15 cellular contexts compared by ENCODE assay signal in genomic region chr5:150541397-150541675, GRCh38. TPM values are rescaled to one million over a fixed set of nuclear protein-coding genes. Genes with fewer than 3 reads are reported as not detected.
DNase-seq lines count a peak whose midpoint lies in the region; ATAC-seq and TF ChIP-seq lines count a peak whose summit lies in the region.
"Had no signal": no experiment of that assay in that cellular context is flagged by ENCODE, and none has a peak within 500 bp of the region (broad histone marks: within the 10 kb centered on the region; RNA-seq: fewer than 3 reads in every experiment).

No MANE protein-coding gene starts in this region.

- TF ChIP-seq POLR2A in ovary (IDR thresholded peaks at IDR 0.05) = no peak

- 89 to 95% methylated on average over 6 of the region's 6 CpGs for WGBS in heart right ventricle, 2 donors
- WGBS in ovary, 3 donors = 89 to 95% (median 93%) methylated on average over 6 of the region's 6 CpGs
- WGBS in aorta, 2 donors = 91 to 92% methylated on average over 6 of the region's 6 CpGs

- H3K27ac ChIP-seq in heart right ventricle = peak overlapping the region; percentile 34 to 96 (median 80)
- H3K27ac ChIP-seq in right atrium auricular region = peak overlapping the region; percentile 74 to 82
- peak overlapping the region; percentile 57 to 87 for H3K27ac ChIP-seq in ovary
- H3K27ac ChIP-seq in aorta (ENCODE audit: low read depth in 1 of 2, low read length in 2 of 2) = peak overlapping the region; percentile 67 to 95

- H3K27me3 ChIP-seq in heart right ventricle = no peaks in the 10 kb centered on the region
- H3K27me3 ChIP-seq in right atrium auricular region = no peaks in the 10 kb centered on the region
- H3K27me3 ChIP-seq in ovary = no peaks in the 10 kb centered on the region
- H3K27me3 ChIP-seq in aorta (ENCODE audit: control insufficient read depth in 1 of 2, insufficient read depth in 2 of 2, low read length in 1 of 2) = no peaks in the 10 kb centered on the region

- DNase-seq in heart right ventricle (no peak), Right ventricle myocardium inferior (ENCODE audit: missing footprints) (no peak), right atrium auricular region (ENCODE audit: low spot score) (no peak), ovary (no peak), aorta (peak; percentile 24 to 56), H4 (ENCODE audit: low spot score) (no peak), T1000 (lab: John Stamatoyannopoulos, UW) (no peak)
- DNase-seq: activated CD4-positive, alpha-beta T cell treated with anti-CD3 and anti-CD28 coated beads, Interleukin-2, amount 10 ng/mL, durations not matched to agents 7 days and 5 days; activated naive CD8-positive, alpha-beta T cell treated with anti-CD3 and anti-CD28 coated beads, Interleukin-2, amount 10 ng/mL, durations not matched to agents 7 days and 5 days; activated T-cell treated with anti-CD3 and anti-CD28 coated beads, Interleukin-2, amount 50 U/mL, for 1 hour; CD8-positive, alpha-beta T cell; NCI-H1694; NCI-H524; stimulated activated CD4-positive, alpha-beta T cell treated with anti-CD3 and anti-CD28 coated beads, Interleukin-15, amount 100 ng/mL, for 24 hours had no signal

- peak in 3 of 8 donors; percentile 1 to 23 (median 23) for ATAC-seq in heart right ventricle
- ATAC-seq in Right ventricle myocardium inferior = no peak
- no peak for ATAC-seq in aorta (ENCODE audit: low FRiP score)
- ATAC-seq in GM21447 (IDR thresholded peaks at IDR 0.05; ENCODE audit: unreplicated experiment) = no peak
- ATAC-seq: CD8-positive, alpha-beta T cell had no signal

- no peak for TF ChIP-seq CTCF in heart right ventricle (IDR thresholded peaks at IDR 0.05)
- no peak for TF ChIP-seq CTCF in right atrium auricular region (IDR thresholded peaks at IDR 0.05)
- no peak for TF ChIP-seq CTCF in ovary (IDR thresholded peaks at IDR 0.05)

- H3K36me3 ChIP-seq in heart right ventricle (peaks cover 0 to 99% (median 54%) of the 10 kb centered on the region in 9 donors), right atrium auricular region (peaks cover 72% of the 10 kb centered on the region), ovary (no peaks in the 10 kb centered on the region), aorta (ENCODE audit: control insufficient read depth in 1 of 2, insufficient read depth in 2 of 2, low read length in 1 of 2) (peaks cover 4 to 7% of the 10 kb centered on the region in 2 donors)

- H3K4me1 ChIP-seq in heart right ventricle = peaks cover 0 to 65% (median 45%) of the 10 kb centered on the region in 9 donors
- peaks cover 0 to 37% of the 10 kb centered on the region in 2 donors for H3K4me1 ChIP-seq in right atrium auricular region
- H3K4me1 ChIP-seq in ovary (ENCODE audit: insufficient read depth) = peaks cover 36% of the 10 kb centered on the region
- peaks cover 0 to 2% of the 10 kb centered on the region in 2 donors for H3K4me1 ChIP-seq in aorta (ENCODE audit: control insufficient read depth in 1 of 2, insufficient read depth in 2 of 2, low read length in 2 of 2)

- H3K4me3 ChIP-seq in heart right ventricle (no peak overlapping the region), right atrium auricular region (no peak overlapping the region), ovary (no peak overlapping the region), aorta (ENCODE audit: low read length in 2 of 2) (no peak overlapping the region)

- TF ChIP-seq EP300 in ovary (IDR thresholded peaks at IDR 0.05) = no peak

- intact Hi-C loops in heart right ventricle (cut with DNase I) = loop anchor here in 7 of 10 donors (5.0 to 10.0 kb wide), 4 partner anchors 54 to 84 kb away; no protein-coding TSS in a partner anchor
- intact Hi-C loops in Right ventricle myocardium inferior (cut with DNase I) = no loop called here
- intact Hi-C loops in ovary (cut with DNase I) = loop anchor here in 1 of 4 donors (5.0 kb wide), 1 partner anchor 84 kb away; no protein-coding TSS in a partner anchor
- intact Hi-C loops in aorta (cut with DNase I) = loop anchor here in 1 of 2 donors (5.0 to 10.0 kb wide), 2 partner anchors 57 to 84 kb away; no protein-coding TSS in a partner anchor

- H3K9me3 ChIP-seq in heart right ventricle = no peaks in the 10 kb centered on the region
- H3K9me3 ChIP-seq in right atrium auricular region = no peaks in the 10 kb centered on the region
- no peaks in the 10 kb centered on the region for H3K9me3 ChIP-seq in ovary
- no peaks in the 10 kb centered on the region for H3K9me3 ChIP-seq in aorta (ENCODE audit: control insufficient read depth, low read length)

RNA-seq across cellular contexts. Expression of gene NDST1, which starts 33.4 kb away (rescaled TPM):
- 10 to 100 TPM; 50.3 to 86.1 (median 61.5) TPM for total RNA-seq in heart right ventricle
- polyA plus RNA-seq in heart right ventricle = 10 to 100 TPM; 14.8 to 15.9 TPM
- total RNA-seq in Right ventricle myocardium inferior = 60.4 TPM
- total RNA-seq in right atrium auricular region = 10 to 100 TPM; 81.4 to 91.8 TPM
- 100 to 1,000 TPM in 3 of 7 donors, 10 to 100 TPM in 4; 31.0 to 139 (median 92.8) TPM for total RNA-seq in ovary
- 10 to 100 TPM; 31.8 to 44.1 TPM for polyA plus RNA-seq in ovary
- 100 to 1,000 TPM in 1 of 2 donors, 10 to 100 TPM in 1; 74.0 to 116 TPM for total RNA-seq in aorta
- polyA plus RNA-seq in aorta = 10 to 100 TPM; 10.4 to 12.1 TPM
- 18.8 and 26.6 TPM in 2 replicates for total RNA-seq in H4 (2014; rRNA removed; shearing (Covaris generic))

Comparison
In these comparisons a context has a peak if more than half of its experiments do, and no peak if none do; other contexts are left out.
1. DNase-seq: peak in aorta (2 of 2); none in heart right ventricle (0 of 2), Right ventricle myocardium inferior (single experiment), right atrium auricular region (single experiment), ovary (0 of 5), H4 (single experiment) and T1000 (single experiment).
2. Peak in every context shown above with its lines, with median percentiles within 50 percentile points of each other: H3K27ac ChIP-seq.